8 cellular contexts compared by ENCODE assay signal in genomic region chr9:62801961-62802718, GRCh38.
DNase-seq lines count a peak whose midpoint lies in the region; ATAC-seq and TF ChIP-seq lines count a peak whose summit lies in the region.
"Not testable (repeated sequence)": the region's sequence is repeated elsewhere in the genome, so short reads cannot be mapped to it uniquely, and the experiment has no call there.

No MANE protein-coding gene starts in this region.

- H3K36me3 Mint-ChIP-seq in activated T-cell treated with anti-CD3 and anti-CD28 coated beads, Interleukin-2, amount 50 U/mL, for 72 hours (ENCODE audit: insufficient read depth in 2 of 2) = not testable (repeated sequence)

- TF ChIP-seq POLR2A in NB4 (IDR thresholded peaks at IDR 0.05; ENCODE audit: extremely low read depth, insufficient read length) = peak; percentile 56
- not testable (repeated sequence) for TF ChIP-seq POLR2A in lower leg skin (IDR thresholded peaks at IDR 0.05)

- H3K27me3 Mint-ChIP-seq in activated T-cell treated with anti-CD3 and anti-CD28 coated beads, Interleukin-2, amount 50 U/mL, for 72 hours (ENCODE audit: low read depth) = peaks cover 53% of the 10 kb centered on the region

- 9 to 11% methylated on average over 62 to 63 of the region's 63 CpGs for WGBS in lower leg skin, 2 donors

- H3K4me3 Mint-ChIP-seq in activated T-cell treated with anti-CD3 and anti-CD28 coated beads, Interleukin-2, amount 50 U/mL, for 72 hours = peak overlapping the region; percentile 69 to 74

- not testable (repeated sequence) for TF ChIP-seq CTCF in AG09319 (IDR thresholded peaks at IDR 0.05; ENCODE audit: low read depth, low read length); NB4 (IDR thresholded peaks at IDR 0.05; ENCODE audit: low read depth, low read length); lower leg skin (IDR thresholded peaks at IDR 0.05)

- H3K4me3 ChIP-seq in NB4 (ENCODE audit: low read depth, low read length) = peak overlapping the region; percentile 64
- peak overlapping the region; percentile 16 for H3K4me3 ChIP-seq in lower leg skin (ENCODE audit: low read depth, poor library complexity, severe bottlenecking)

- peak overlapping the region; percentile 43 for H3K27ac Mint-ChIP-seq in activated T-cell treated with anti-CD3 and anti-CD28 coated beads, Interleukin-2, amount 50 U/mL, for 72 hours

- DNase-seq in AG09319 (ENCODE audit: extremely low read depth, low read depth) (peak; percentile 52), NB4 (ENCODE audit: low read depth) (peak; percentile 94), epidermal melanocyte (ENCODE audit: insufficient read length, low spot score) (peak; percentile 77), lower leg skin (ENCODE audit: low spot score in 2 of 2) (peak; percentile 66 to 97)
- DNase-seq in activated T-cell treated with anti-CD3 and anti-CD28 coated beads, Interleukin-2, amount 50 U/mL, for 72 hours = peak; percentile 85 to 90
- peak; percentile 83 for DNase-seq in stimulated activated CD4-positive, alpha-beta T cell treated with anti-CD3 and anti-CD28 coated beads, Interleukin-15, amount 100 ng/mL, for 24 hours

- H3K9me3 Mint-ChIP-seq in activated T-cell treated with anti-CD3 and anti-CD28 coated beads, Interleukin-2, amount 50 U/mL, for 72 hours = not testable (repeated sequence)

- intact Hi-C loops in lower leg skin (cut with DNase I; ENCODE audit: low total_unique reads) = not testable (repeated sequence)

- ATAC-seq in GM19025 (IDR thresholded peaks at IDR 0.05; ENCODE audit: low read depth, unreplicated experiment) = peak; percentile 100
- ATAC-seq in HG02885 (IDR thresholded peaks at IDR 0.05; ENCODE audit: poor library complexity, unreplicated experiment) = peak; percentile 99
- peak; percentile 99 for ATAC-seq in activated T-cell treated with anti-CD3 and anti-CD28 coated beads, Interleukin-2, amount 50 U/mL, for 72 hours (replicated peaks in 1 of 2)

- peaks cover 37% of the 10 kb centered on the region for H3K4me1 Mint-ChIP-seq in activated T-cell treated with anti-CD3 and anti-CD28 coated beads, Interleukin-2, amount 50 U/mL, for 72 hours (ENCODE audit: low read depth)

Comparison
In these comparisons a context has a peak if more than half of its experiments do, and no peak if none do; other contexts are left out.
1. Peak in every context shown above with its lines: DNase-seq, ATAC-seq and H3K4me3 ChIP-seq.